Comparison of ENCODE assay signal across 15 cellular contexts in the genomic region with DNA sequence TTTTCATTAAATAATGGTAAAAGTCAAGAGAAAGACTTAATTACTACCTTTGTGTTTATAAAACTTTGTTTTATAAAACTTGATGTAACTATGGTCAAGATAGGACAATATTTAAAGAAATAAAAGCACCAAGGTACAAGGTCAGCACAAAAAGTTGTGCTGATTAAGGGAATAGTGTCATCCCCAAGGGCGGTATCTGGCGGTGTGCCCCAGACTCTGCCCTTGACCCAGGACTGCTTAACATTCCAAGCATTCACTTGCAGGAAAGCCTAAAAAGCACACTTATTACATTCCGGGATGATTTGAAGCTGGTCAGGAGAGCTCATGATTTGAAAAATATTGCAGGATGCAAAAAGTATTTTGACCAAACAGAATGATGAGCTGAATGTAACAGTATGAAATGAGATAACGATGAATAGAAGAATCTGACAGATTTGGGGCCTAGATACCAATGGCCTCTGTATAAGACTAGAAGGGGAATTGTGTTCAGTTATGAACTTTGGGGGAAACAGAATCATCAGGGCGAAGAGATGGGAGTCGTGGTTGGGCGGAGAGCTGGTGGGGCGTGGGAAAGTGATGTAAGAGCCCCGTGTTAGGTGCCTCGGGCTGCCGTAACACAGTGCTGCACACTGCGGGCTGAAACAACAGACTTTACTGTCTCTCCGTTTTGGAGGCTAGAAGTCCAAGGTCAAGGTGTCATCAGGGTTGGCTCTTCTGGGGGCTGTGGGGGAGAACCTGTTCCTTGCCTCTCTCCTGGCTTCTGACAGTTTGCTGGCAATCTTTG.
A peak's percentile ranks its signal among the peaks of the same experiment; 100 is the strongest.
DNase-seq lines count a peak whose midpoint lies in the region; ATAC-seq, FAIRE-seq and TF ChIP-seq lines count a peak whose summit lies in the region.
"Had no signal": no experiment of that assay in that cellular context is flagged by ENCODE, and none has a peak within 500 bp of the region (broad histone marks: within the 10 kb centered on the region; RNA-seq: fewer than 3 reads in every experiment).

No MANE protein-coding gene starts in this region.

- TF ChIP-seq CTCF in HFFc6 (IDR thresholded peaks at IDR 0.05) (no peak), K562 (IDR thresholded peaks at IDR 0.05 in 2 of 3, conservative IDR thresholded peaks at IDR 0.05 in 1 of 3; ENCODE audit: insufficient read depth in 2 of 3, low read depth in 1 of 3, low read length in 3 of 3) (no peak), HepG2 (CRISPR knock-in tag; IDR thresholded peaks at IDR 0.05) (no peak), upper lobe of left lung (IDR thresholded peaks at IDR 0.05) (no peak)

- H3K27ac ChIP-seq in K562 (ENCODE audit: extremely low read depth, low read depth, low read length) (no peak overlapping the region), HepG2 (ENCODE audit: extremely low read length, insufficient read depth, low read length) (no peak overlapping the region), upper lobe of left lung (no peak overlapping the region)
- H3K27ac ChIP-seq: epithelial cell of prostate, Peyer's patch had no signal

- H3K36me3 ChIP-seq in K562 (ENCODE audit: control insufficient read depth, insufficient read depth, low read length) (no peaks in the 10 kb centered on the region), HepG2 (replicated peaks in 1 of 2; ENCODE audit: control insufficient read depth in 1 of 2, insufficient read depth in 2 of 2, low read length in 2 of 2) (no peaks in the 10 kb centered on the region), upper lobe of left lung (no peaks in the 10 kb centered on the region)
- H3K36me3 ChIP-seq: Peyer's patch had no signal

- FAIRE-seq in K562 (lab: Jason Lieb, UNC) (no peak), HepG2 (lab: Jason Lieb, UNC) (no peak)

- H2AFZ ChIP-seq in K562 (ENCODE audit: low read depth, low read length): peak overlapping the region; percentile 22; the same call in 1 of the 2 replicates
- no peak overlapping the region for H2AFZ ChIP-seq in HepG2 (ENCODE audit: low read length)

- H3K9me3 Mint-ChIP-seq in HFFc6: no peaks in the 10 kb centered on the region
- no peaks in the 10 kb centered on the region for H3K9me3 Mint-ChIP-seq in activated CD4-positive, alpha-beta T cell treated with anti-CD3 and anti-CD28 coated beads, Interleukin-2, amount 10 ng/mL, durations not matched to agents 24 days and 14 days
- H3K9me3 Mint-ChIP-seq: activated CD4-positive, alpha-beta memory T cell treated with anti-CD3 and anti-CD28 coated beads, Interleukin-2, amount 10 ng/mL, durations not matched to agents 7 days and 5 days; T-helper 2 cell treated with Interferon-gamma antibody and Interleukin-4, amounts not matched to agents 5 μg/mL and 100 μg/mL, for 36 hours had no signal

- H3K4me2 ChIP-seq in K562 (ENCODE audit: insufficient read depth, low read length): no peak overlapping the region
- peak overlapping the region; percentile 44 for H3K4me2 ChIP-seq in HepG2 (ENCODE audit: low read depth, low read length)

- no peaks in the 10 kb centered on the region for H3K36me3 Mint-ChIP-seq in HFFc6 (ENCODE audit: low read depth)
- H3K36me3 Mint-ChIP-seq in activated CD4-positive, alpha-beta T cell treated with anti-CD3 and anti-CD28 coated beads, Interleukin-2, amount 10 ng/mL, durations not matched to agents 24 days and 14 days (ENCODE audit: low read depth): no peaks in the 10 kb centered on the region

- peaks cover 2% of the 10 kb centered on the region; the same call in 1 of the 2 replicates for H3K27me3 Mint-ChIP-seq in HFFc6 (ENCODE audit: insufficient read depth)
- peaks cover 7% of the 10 kb centered on the region for H3K27me3 Mint-ChIP-seq in activated CD4-positive, alpha-beta T cell treated with anti-CD3 and anti-CD28 coated beads, Interleukin-2, amount 10 ng/mL, durations not matched to agents 24 days and 14 days

- H4K20me1 ChIP-seq in K562 (replicated peaks; ENCODE audit: control insufficient read depth, insufficient read depth, low read length): no peaks in the 10 kb centered on the region
- H4K20me1 ChIP-seq in HepG2 (ENCODE audit: insufficient read depth, low read length): no peaks in the 10 kb centered on the region

- no peak for TF ChIP-seq POLR2A in K562 (conservative IDR thresholded peaks at IDR 0.05)
- TF ChIP-seq POLR2A in HepG2 (IDR thresholded peaks at IDR 0.05; ENCODE audit: insufficient read depth in 1 of 2, low read depth in 2 of 2, low read length in 2 of 2): no peak
- no peak for TF ChIP-seq POLR2A in upper lobe of left lung (IDR thresholded peaks at IDR 0.05)

- intact Hi-C loops in K562 (cut with micrococcal nuclease): no loop called here
- intact Hi-C loops in HepG2 (cut with micrococcal nuclease; ENCODE audit: unreplicated experiment): no loop called here
- intact Hi-C loops in activated CD4-positive, alpha-beta T cell treated with anti-CD3 and anti-CD28 coated beads, Interleukin-2, amount 10 ng/mL, durations not matched to agents 24 days and 14 days (cut with micrococcal nuclease): no loop called here

- no peaks in the 10 kb centered on the region for H3K79me2 ChIP-seq in K562 (ENCODE audit: control insufficient read depth, insufficient read depth, low read length)
- H3K79me2 ChIP-seq in HepG2 (ENCODE audit: insufficient read depth, low read length): no peaks in the 10 kb centered on the region

- H3K4me1 Mint-ChIP-seq in HFFc6 (ENCODE audit: low read depth): peaks cover 25% of the 10 kb centered on the region
- no peaks in the 10 kb centered on the region for H3K4me1 Mint-ChIP-seq in activated CD4-positive, alpha-beta T cell treated with anti-CD3 and anti-CD28 coated beads, Interleukin-2, amount 10 ng/mL, durations not matched to agents 24 days and 14 days

- H3K9ac ChIP-seq in K562 (ENCODE audit: insufficient read depth in 1 of 2, low read depth in 2 of 2, low read length in 2 of 2): no peak overlapping the region
- H3K9ac ChIP-seq in HepG2 (ENCODE audit: insufficient read depth, low read depth, low read length): no peak overlapping the region

- no peaks in the 10 kb centered on the region for H3K9me1 ChIP-seq in K562 (ENCODE audit: control insufficient read depth, insufficient read depth, low read length)

- ATAC-seq in K562: no peak
- peak; percentile 84 for ATAC-seq in HepG2
- ATAC-seq in upper lobe of left lung (ENCODE audit: low FRiP score in 2 of 2): peak; percentile 60 to 68
- no peak for ATAC-seq in GM18868 (IDR thresholded peaks at IDR 0.05; ENCODE audit: unreplicated experiment)

- CTCF ChIA-PET in K562 (lab: Yijun Ruan, JAX; ENCODE audit: low intra/inter-chr PET ratio) (interaction anchor here (0.7 kb wide), 1 partner anchor 9 kb away, joined by 3 read pairs; no protein-coding TSS in a partner anchor), HepG2 (lab: Yijun Ruan, JAX; ENCODE audit: low intra/inter-chr PET ratio, low total read pairs) (no interaction called here)

- in situ Hi-C loops in K562 (cut with MboI) (no loop called here), HepG2 (cut with HindIII; ENCODE audit: extremely low pct_ligation_motif_present, low pct_unique_long_range_greater_than_20kb) (no loop called here)

- no peak overlapping the region for H3K4me3 ChIP-seq in K562
- no peak overlapping the region for H3K4me3 ChIP-seq in HepG2 (replicated peaks in 1 of 3; ENCODE audit: insufficient read depth in 1 of 3, low read depth in 2 of 3, low read length in 3 of 3)
- H3K4me3 ChIP-seq in upper lobe of left lung: no peak overlapping the region
- H3K4me3 ChIP-seq: Peyer's patch had no signal

- WGBS in K562 (ENCODE audit: insufficient coverage, low coverage, missing lambda C conversion rate): 43% methylated on average over 13 of the region's 13 CpGs
- WGBS in HepG2 (ENCODE audit: low lambda C conversion rate): 15% methylated on average over 13 of the region's 13 CpGs
- WGBS in upper lobe of left lung, 2 donors: 76 to 86% methylated on average over 13 of the region's 13 CpGs

- POLR2A ChIA-PET in K562 (lab: Yijun Ruan, JAX) (interaction anchor here (0.5 to 0.6 kb wide), 4 partner anchors 163 to 456 kb away, joined by 3 read pairs; no protein-coding TSS in a partner anchor), HepG2 (lab: Yijun Ruan, JAX) (interaction anchor here (1.8 kb wide), 1 partner anchor 77 kb away, joined by 6 read pairs; a partner anchor contains a TSS)

- TF ChIP-seq RAD21 in K562 (CRISPR knock-in tag; conservative IDR thresholded peaks at IDR 0.05 in 1 of 2, IDR thresholded peaks at IDR 0.05 in 1 of 2): no peak
- TF ChIP-seq RAD21 in HepG2 (CRISPR knock-in tag; IDR thresholded peaks at IDR 0.05): no peak

- DNase-seq in HFFc6 (peak; percentile 25), K562 (ENCODE audit: extremely low read depth in 1 of 4, low spot score in 3 of 4) (no peak), HepG2 (ENCODE audit: low spot score) (peak; percentile 51), upper lobe of left lung (no peak), SW480 (ENCODE audit: low spot score) (no peak)
- no peak for DNase-seq in activated CD4-positive, alpha-beta T cell treated with anti-CD3 and anti-CD28 coated beads, Interleukin-2, amount 10 ng/mL, durations not matched to agents 24 days and 14 days
- DNase-seq: activated CD4-positive, alpha-beta memory T cell treated with anti-CD3 and anti-CD28 coated beads, Interleukin-2, amount 10 ng/mL, durations not matched to agents 7 days and 5 days; activated naive CD4-positive, alpha-beta T cell treated with Interleukin-2 at 50 U/mL for 16 hours; cerebellar nuclear complex; NCI-H1105 treated with DMSO at 0.1 percent for 48 hours; NCI-H524 treated with DMSO at 0.1 percent for 48 hours; Peyer's patch had no signal

- H3K9me3 ChIP-seq in K562 (replicated peaks; ENCODE audit: control insufficient read depth, insufficient read depth, low read depth, low read length) (no peaks in the 10 kb centered on the region), HepG2 (ENCODE audit: low read length) (no peaks in the 10 kb centered on the region), upper lobe of left lung (no peaks in the 10 kb centered on the region)
- H3K9me3 ChIP-seq: Peyer's patch had no signal

- H3K4me1 ChIP-seq in K562 (replicated peaks in 1 of 2; ENCODE audit: control insufficient read depth in 2 of 2, insufficient read depth in 2 of 2, low read length in 2 of 2): peaks cover 9 to 11% of the 10 kb centered on the region in 2 experiments; a peak in 4 of 5 replicates
- peaks cover 23% of the 10 kb centered on the region for H3K4me1 ChIP-seq in HepG2 (ENCODE audit: insufficient read depth, low read length)
- H3K4me1 ChIP-seq in upper lobe of left lung: peaks cover 0 to 5% (median 0%) of the 10 kb centered on the region in 4 donors
- H3K4me1 ChIP-seq: Peyer's patch had no signal

- no TSS peak for BruUV-seq in K562 (replicated peaks; lab: Mats Ljungman, UMichigan)
- no TSS peak for BruUV-seq in HepG2 (replicated peaks; lab: Mats Ljungman, UMichigan)

- H3K27me3 ChIP-seq in K562 (ENCODE audit: control insufficient read depth in 2 of 2, insufficient read depth in 2 of 2, low read length in 2 of 2) (no peaks in the 10 kb centered on the region), HepG2 (ENCODE audit: control insufficient read depth in 1 of 2, insufficient read depth in 2 of 2, low read length in 2 of 2) (peaks cover 0 to 14% of the 10 kb centered on the region in 2 experiments; a peak in 2 of 5 replicates), upper lobe of left lung (no peaks in the 10 kb centered on the region)
- H3K27me3 ChIP-seq: Peyer's patch had no signal

- TF ChIP-seq EP300 in K562 (IDR thresholded peaks at IDR 0.05; ENCODE audit: low read length) (no peak), HepG2 (IDR thresholded peaks at IDR 0.05; ENCODE audit: low read depth in 2 of 2, low read length in 2 of 2) (0 out of 4 replicates have a peak, but pooled peaks of 1 of the 2 experiments have one; percentile 24), HepG2 (CRISPR knock-in tag; IDR thresholded peaks at IDR 0.05; ENCODE audit: borderline replicate concordance) (no peak), upper lobe of left lung (IDR thresholded peaks at IDR 0.05) (no peak)

- no peak overlapping the region for H3K4me3 Mint-ChIP-seq in HFFc6
- H3K4me3 Mint-ChIP-seq in activated CD4-positive, alpha-beta T cell treated with anti-CD3 and anti-CD28 coated beads, Interleukin-2, amount 10 ng/mL, durations not matched to agents 24 days and 14 days: no peak overlapping the region
- H3K4me3 Mint-ChIP-seq: activated CD4-positive, alpha-beta memory T cell treated with anti-CD3 and anti-CD28 coated beads, Interleukin-2, amount 10 ng/mL, durations not matched to agents 7 days and 5 days; T-helper 2 cell treated with Interferon-gamma antibody and Interleukin-4, amounts not matched to agents 5 μg/mL and 100 μg/mL, for 36 hours had no signal

- H3K27ac Mint-ChIP-seq in HFFc6: no peak overlapping the region
- no peak overlapping the region for H3K27ac Mint-ChIP-seq in activated CD4-positive, alpha-beta T cell treated with anti-CD3 and anti-CD28 coated beads, Interleukin-2, amount 10 ng/mL, durations not matched to agents 24 days and 14 days
- H3K27ac Mint-ChIP-seq: activated CD4-positive, alpha-beta memory T cell treated with anti-CD3 and anti-CD28 coated beads, Interleukin-2, amount 10 ng/mL, durations not matched to agents 7 days and 5 days; T-helper 2 cell treated with Interferon-gamma antibody and Interleukin-4, amounts not matched to agents 5 μg/mL and 100 μg/mL, for 36 hours had no signal

Comparison
In these comparisons a context has a peak if more than half of its experiments do, and no peak if none do; other contexts are left out.
1. DNase-seq: peak in HFFc6 (single experiment) and HepG2 (single experiment); none in K562 (0 of 4), upper lobe of left lung (0 of 2), activated CD4-positive, alpha-beta T cell treated with anti-CD3 and anti-CD28 coated beads, Interleukin-2, amount 10 ng/mL, durations not matched to agents 24 days and 14 days (single experiment) and SW480 (single experiment).
2. ATAC-seq: peak in HepG2 (single experiment) and upper lobe of left lung (2 of 2); none in K562 (single experiment) and GM18868 (single experiment).